In genomic region chr4:57305836-57306235, GRCh38 we compare ENCODE assay signal across 7 cellular contexts.
"Had no signal": no experiment of that assay in that cellular context is flagged by ENCODE, and none has a peak within 500 bp of the region (broad histone marks: within the 10 kb centered on the region; RNA-seq: fewer than 3 reads in every experiment).

No MANE protein-coding gene starts in this region.

- H3K27ac ChIP-seq: HL-60 had no signal

- H3K4me3 ChIP-seq: K562 had no signal

- FAIRE-seq: HepG2, HTR-8/SVneo, K562 had no signal

- DNase-seq: IMR-90, KBM-7, KG1 had no signal
